ENCODE assay signal across 20 cellular contexts in genomic region chr2:96167407-96168013, GRCh38. TPM values are rescaled to one million over a fixed set of nuclear protein-coding genes. Genes with fewer than 3 reads are reported as not detected.
DNase-seq lines count a peak whose midpoint lies in the region; ATAC-seq and TF ChIP-seq lines count a peak whose summit lies in the region.
"Had no signal": no experiment of that assay in that cellular context is flagged by ENCODE, and none has a peak within 500 bp of the region (broad histone marks: within the 10 kb centered on the region; RNA-seq: fewer than 3 reads in every experiment).

No MANE protein-coding gene starts in this region.

- DNase-seq in activated CD8-positive, alpha-beta memory T cell treated with anti-CD3 and anti-CD28 coated beads, Interleukin-2, amount 10 ng/mL, durations not matched to agents 7 days and 5 days: no peak
- no peak for DNase-seq in activated CD8-positive, alpha-beta memory T cell treated with anti-CD3 and anti-CD28 coated beads, Interleukin-2, amount 50 U/mL, for 48 hours
- DNase-seq in GM23338 (ENCODE audit: low spot score) (no peak), osteoblast (ENCODE audit: insufficient read length, low spot score, missing footprints) (peak; percentile 43), KBM-7 (no peak), right cardiac atrium (no peak)
- DNase-seq: activated naive CD4-positive, alpha-beta T cell treated with anti-CD3 and anti-CD28 coated beads, Interleukin-2, amount 50 U/mL, for 16 hours; NCI-H1092; NCI-H2171; NCI-H82; nucleus accumbens; Peyer's patch; stimulated activated naive CD4-positive, alpha-beta T cell treated with Interleukin-2 at 50 U/mL for 16 hours; T1000; transverse colon had no signal

- no peaks in the 10 kb centered on the region for H4K20me1 ChIP-seq in GM23338 (replicated peaks; ENCODE audit: insufficient read depth)
- no peaks in the 10 kb centered on the region for H4K20me1 ChIP-seq in osteoblast (ENCODE audit: insufficient read depth, low read length)

- no peak for ATAC-seq in activated CD8-positive, alpha-beta memory T cell treated with anti-CD3 and anti-CD28 coated beads, Interleukin-2, amount 10 ng/mL, durations not matched to agents 7 days and 5 days
- no peak for ATAC-seq in GM23338
- no peak for ATAC-seq in activated T-helper 17 cell treated with anti-CD3 and anti-CD28 coated beads, Interleukin-2, amount 50 U/mL, for 72 hours (replicated peaks)
- ATAC-seq in HG02759 (IDR thresholded peaks at IDR 0.05; ENCODE audit: unreplicated experiment): no peak
- ATAC-seq in right cardiac atrium: no peak

- no peak overlapping the region for H3K4me3 ChIP-seq in GM23338
- no peak overlapping the region for H3K4me3 ChIP-seq in osteoblast (ENCODE audit: insufficient read depth, low read length)
- H3K4me3 ChIP-seq in right cardiac atrium (ENCODE audit: low read length): no peak overlapping the region
- H3K4me3 ChIP-seq: Peyer's patch, transverse colon had no signal

- CTCF ChIA-PET in activated CD8-positive, alpha-beta memory T cell treated with anti-CD3 and anti-CD28 coated beads, Interleukin-2, amount 10 ng/mL, durations not matched to agents 7 days and 5 days (lab: Charles Lee): interaction anchor here (27.2 kb wide), 1 partner anchor 23 kb away, joined by 675 read pairs; the partner anchor contains the start of genes ASTL and DUSP2

- H3K36me3 ChIP-seq in GM23338 (ENCODE audit: insufficient read depth) (no peaks in the 10 kb centered on the region), osteoblast (ENCODE audit: insufficient read depth, low read length) (no peaks in the 10 kb centered on the region)
- H3K36me3 ChIP-seq: Peyer's patch, transverse colon had no signal

- no peak overlapping the region for H3K4me3 Mint-ChIP-seq in activated CD8-positive, alpha-beta memory T cell treated with anti-CD3 and anti-CD28 coated beads, Interleukin-2, amount 10 ng/mL, durations not matched to agents 7 days and 5 days
- H3K4me3 Mint-ChIP-seq in GM23338: no peak overlapping the region
- peak overlapping the region; percentile 22 for H3K4me3 Mint-ChIP-seq in activated T-helper 17 cell treated with anti-CD3 and anti-CD28 coated beads, Interleukin-2, amount 50 U/mL, for 72 hours
- H3K4me3 Mint-ChIP-seq: dendritic cell treated with granulocyte-macrophage colony-stimulating factor and Interleukin-4, amounts not matched to agents 40 ng/mL and 50 ng/mL, for 4 days had no signal

- no peaks in the 10 kb centered on the region for H3K9me2 ChIP-seq in GM23338 (ENCODE audit: insufficient read depth)

- TF ChIP-seq CTCF in GM23338 (conservative IDR thresholded peaks at IDR 0.05; ENCODE audit: low read depth in 2 of 2) (no peak), osteoblast (IDR thresholded peaks at IDR 0.05; ENCODE audit: extremely low read depth, low read depth, low read length) (no peak)

- no peaks in the 10 kb centered on the region for H3K79me2 ChIP-seq in GM23338 (replicated peaks; ENCODE audit: insufficient read depth)
- no peaks in the 10 kb centered on the region for H3K79me2 ChIP-seq in osteoblast (ENCODE audit: insufficient read depth, low read length)

- H3K27ac ChIP-seq in GM23338 (ENCODE audit: low read depth) (no peak overlapping the region), osteoblast (ENCODE audit: low read depth, low read length) (no peak overlapping the region), right cardiac atrium (ENCODE audit: low read length) (no peak overlapping the region)
- H3K27ac ChIP-seq: Peyer's patch, transverse colon had no signal

- peaks cover 4% of the 10 kb centered on the region for H3K9me3 Mint-ChIP-seq in activated CD8-positive, alpha-beta memory T cell treated with anti-CD3 and anti-CD28 coated beads, Interleukin-2, amount 10 ng/mL, durations not matched to agents 7 days and 5 days (ENCODE audit: low read depth)
- H3K9me3 Mint-ChIP-seq in GM23338: peaks cover 19% of the 10 kb centered on the region
- no peaks in the 10 kb centered on the region for H3K9me3 Mint-ChIP-seq in activated T-helper 17 cell treated with anti-CD3 and anti-CD28 coated beads, Interleukin-2, amount 50 U/mL, for 72 hours
- H3K9me3 Mint-ChIP-seq: dendritic cell treated with granulocyte-macrophage colony-stimulating factor and Interleukin-4, amounts not matched to agents 40 ng/mL and 50 ng/mL, for 4 days had no signal

- no peaks in the 10 kb centered on the region for H3K4me1 ChIP-seq in GM23338 (ENCODE audit: insufficient read depth)
- peaks cover 24% of the 10 kb centered on the region for H3K4me1 ChIP-seq in osteoblast (ENCODE audit: insufficient read depth, low read length)
- no peaks in the 10 kb centered on the region for H3K4me1 ChIP-seq in right cardiac atrium (ENCODE audit: control insufficient read depth, insufficient read depth, low read length)

- in situ Hi-C loops in KBM-7 (cut with MboI; ENCODE audit: low pct_unique_long_range_greater_than_20kb, low sequenced_read_pairs): no loop called here

- no peaks in the 10 kb centered on the region for H3K27me3 Mint-ChIP-seq in activated CD8-positive, alpha-beta memory T cell treated with anti-CD3 and anti-CD28 coated beads, Interleukin-2, amount 10 ng/mL, durations not matched to agents 7 days and 5 days
- H3K27me3 Mint-ChIP-seq in GM23338 (ENCODE audit: insufficient read depth, low read depth, poor library complexity): peaks cover 4% of the 10 kb centered on the region
- H3K27me3 Mint-ChIP-seq in activated T-helper 17 cell treated with anti-CD3 and anti-CD28 coated beads, Interleukin-2, amount 50 U/mL, for 72 hours: no peaks in the 10 kb centered on the region

- H3K27ac Mint-ChIP-seq in activated CD8-positive, alpha-beta memory T cell treated with anti-CD3 and anti-CD28 coated beads, Interleukin-2, amount 10 ng/mL, durations not matched to agents 7 days and 5 days: peak overlapping the region; percentile 18
- peak overlapping the region; percentile 41; the same call in 1 of the 2 replicates for H3K27ac Mint-ChIP-seq in GM23338
- H3K27ac Mint-ChIP-seq in activated T-helper 17 cell treated with anti-CD3 and anti-CD28 coated beads, Interleukin-2, amount 50 U/mL, for 72 hours: no peak overlapping the region
- H3K27ac Mint-ChIP-seq: dendritic cell treated with granulocyte-macrophage colony-stimulating factor and Interleukin-4, amounts not matched to agents 40 ng/mL and 50 ng/mL, for 4 days had no signal

- H3K4me2 ChIP-seq in GM23338 (no peak overlapping the region), osteoblast (ENCODE audit: insufficient read depth, low read length) (no peak overlapping the region)

- H3K27me3 ChIP-seq in GM23338 (ENCODE audit: insufficient read depth) (no peaks in the 10 kb centered on the region), osteoblast (ENCODE audit: insufficient read depth, low read length) (no peaks in the 10 kb centered on the region), right cardiac atrium (ENCODE audit: control insufficient read depth, insufficient read depth) (no peaks in the 10 kb centered on the region)
- H3K27me3 ChIP-seq: Peyer's patch, transverse colon had no signal

- H3K4me1 Mint-ChIP-seq in activated CD8-positive, alpha-beta memory T cell treated with anti-CD3 and anti-CD28 coated beads, Interleukin-2, amount 10 ng/mL, durations not matched to agents 7 days and 5 days: peaks cover 39% of the 10 kb centered on the region
- peaks cover 11% of the 10 kb centered on the region for H3K4me1 Mint-ChIP-seq in GM23338
- H3K4me1 Mint-ChIP-seq in activated T-helper 17 cell treated with anti-CD3 and anti-CD28 coated beads, Interleukin-2, amount 50 U/mL, for 72 hours: peaks cover 26% of the 10 kb centered on the region

- H3K9me3 ChIP-seq in osteoblast (ENCODE audit: low read depth, low read length): peaks cover 2% of the 10 kb centered on the region
- no peaks in the 10 kb centered on the region for H3K9me3 ChIP-seq in right cardiac atrium (ENCODE audit: control insufficient read depth, low read length)
- H3K9me3 ChIP-seq: Peyer's patch, transverse colon had no signal

- H3K36me3 Mint-ChIP-seq in activated CD8-positive, alpha-beta memory T cell treated with anti-CD3 and anti-CD28 coated beads, Interleukin-2, amount 10 ng/mL, durations not matched to agents 7 days and 5 days: peaks cover 2% of the 10 kb centered on the region
- no peaks in the 10 kb centered on the region for H3K36me3 Mint-ChIP-seq in GM23338 (ENCODE audit: low read depth)
- peaks cover 14% of the 10 kb centered on the region for H3K36me3 Mint-ChIP-seq in activated T-helper 17 cell treated with anti-CD3 and anti-CD28 coated beads, Interleukin-2, amount 50 U/mL, for 72 hours (ENCODE audit: low read depth)

- intact Hi-C loops in right cardiac atrium (cut with DNase I): no loop called here

- no peaks in the 10 kb centered on the region for H3F3A ChIP-seq in GM23338 (replicated peaks; ENCODE audit: low read depth)

- 81% methylated on average over 6 of the region's 6 CpGs for WGBS in right cardiac atrium

- H2AFZ ChIP-seq in GM23338 (no peak overlapping the region), osteoblast (ENCODE audit: low read length) (no peak overlapping the region)

RNA-seq across cellular contexts. Expression of gene DUSP2, which starts 22.3 kb away (rescaled TPM):
- total RNA-seq in activated CD8-positive, alpha-beta memory T cell treated with anti-CD3 and anti-CD28 coated beads, Interleukin-2, amount 10 ng/mL, durations not matched to agents 7 days and 5 days: 10 to 100 TPM; 32.0 to 53.6 TPM
- 10.5 and 13.0 TPM in 2 replicates for total RNA-seq in GM23338 (2014; rRNA removed; shearing (Covaris generic))
- polyA plus RNA-seq in GM23338 (2016; fragmentation: Nextera tagmentation; extraction: Ambion mirVana): 6.4 and 6.6 TPM in 2 replicates
- 100 to 1,000 TPM in 1 of 2 donors, 10 to 100 TPM in 1; 82.0 to 379 TPM for total RNA-seq in activated T-helper 17 cell treated with anti-CD3 and anti-CD28 coated beads, Interleukin-2, amount 50 U/mL, for 72 hours
- total RNA-seq in osteoblast: 2.7 and 3.3 TPM in 2 replicates
- total RNA-seq in right cardiac atrium: 1 to 10 TPM; 1.2 to 2.6 (median 1.4) TPM
- 2.2 TPM for polyA plus RNA-seq in right cardiac atrium

RNA-seq across cellular contexts. Expression of gene ASTL, which starts 29.2 kb away (rescaled TPM):
- 1 to 10 TPM; 1.9 to 6.4 TPM for total RNA-seq in activated CD8-positive, alpha-beta memory T cell treated with anti-CD3 and anti-CD28 coated beads, Interleukin-2, amount 10 ng/mL, durations not matched to agents 7 days and 5 days
- total RNA-seq in GM23338 (2014; rRNA removed; shearing (Covaris generic)): 1.6 TPM in 1 of 2 replicates, not detected in the other
- 0.23 TPM in 1 of 2 replicates, not detected in the other for polyA plus RNA-seq in GM23338 (2016; fragmentation: Nextera tagmentation; extraction: Ambion mirVana)
- 1 to 10 TPM in 1 of 2 donors, under 1 TPM in 1; 0.93 to 6.9 TPM for total RNA-seq in activated T-helper 17 cell treated with anti-CD3 and anti-CD28 coated beads, Interleukin-2, amount 50 U/mL, for 72 hours
- not detected in 2 replicates for total RNA-seq in osteoblast
- not detected for total RNA-seq in right cardiac atrium
- not detected for polyA plus RNA-seq in right cardiac atrium
- total RNA-seq: endothelial cell of umbilical vein, mucosa of gallbladder, Peyer's patch had no signal
- polyA plus RNA-seq: endothelial cell of umbilical vein had no signal

RNA-seq across cellular contexts. Expression of gene STARD7, which starts 41.1 kb away (rescaled TPM):
- 100 to 1,000 TPM; 131 to 180 TPM for total RNA-seq in activated CD8-positive, alpha-beta memory T cell treated with anti-CD3 and anti-CD28 coated beads, Interleukin-2, amount 10 ng/mL, durations not matched to agents 7 days and 5 days
- total RNA-seq in GM23338 (2014; rRNA removed; shearing (Covaris generic)): 222 TPM in 2 replicates
- polyA plus RNA-seq in GM23338 (2016; fragmentation: Nextera tagmentation; extraction: Ambion mirVana) (72.0 and 72.2 TPM in 2 replicates), right cardiac atrium (61.9 TPM)
- total RNA-seq in activated T-helper 17 cell treated with anti-CD3 and anti-CD28 coated beads, Interleukin-2, amount 50 U/mL, for 72 hours: 100 to 1,000 TPM; 140 to 190 TPM
- total RNA-seq in osteoblast (139 and 163 TPM in 2 replicates), right cardiac atrium (100 to 1,000 TPM; 142 to 184 (median 156) TPM)

RNA-seq across cellular contexts. Expression of gene ADRA2B, which starts 51.1 kb away (rescaled TPM):
- under 1 TPM; 0.09 to 0.15 TPM for total RNA-seq in activated CD8-positive, alpha-beta memory T cell treated with anti-CD3 and anti-CD28 coated beads, Interleukin-2, amount 10 ng/mL, durations not matched to agents 7 days and 5 days
- 5.9 and 7.9 TPM in 2 replicates for total RNA-seq in GM23338 (2014; rRNA removed; shearing (Covaris generic))
- polyA plus RNA-seq in GM23338 (2016; fragmentation: Nextera tagmentation; extraction: Ambion mirVana) (1.5 and 1.7 TPM in 2 replicates), right cardiac atrium (2.2 TPM)
- 1 to 10 TPM in 1 of 2 donors, under 1 TPM in 1; 0.09 to 1.3 TPM for total RNA-seq in activated T-helper 17 cell treated with anti-CD3 and anti-CD28 coated beads, Interleukin-2, amount 50 U/mL, for 72 hours
- total RNA-seq in osteoblast (under 0.01 TPM in 1 of 2 replicates, not detected in the other), right cardiac atrium (under 1 TPM; 0.11 to 0.91 (median 0.66) TPM)
- total RNA-seq: endothelial cell of umbilical vein had no signal
- polyA plus RNA-seq: endothelial cell of umbilical vein had no signal
